1 cellular context compared by ENCODE assay signal in genomic region chr22:39528681-39529486, GRCh38.
TF ChIP-seq lines count a peak whose summit lies in the region.

No MANE protein-coding gene starts in this region.

TF ChIP-seq in HepG2, 621 proteins besides CTCF, POLR2A, EP300 and RAD21 (continued from another document and continues in another):
- TF ChIP-seq AHDC1 (CRISPR knock-in tag; IDR thresholded peaks at IDR 0.05; ENCODE audit: borderline replicate concordance) (no peak; the same call in 1 of the 2 replicates), RARG (CRISPR knock-in tag; IDR thresholded peaks at IDR 0.05; ENCODE audit: low read depth) (no peak), SOX5 (CRISPR knock-in tag; IDR thresholded peaks at IDR 0.05; ENCODE audit: borderline replicate concordance) (no peak; the same call in 1 of the 2 replicates), PRDM15 (CRISPR knock-in tag; IDR thresholded peaks at IDR 0.05) (peak; percentile 100), SP5 (CRISPR knock-in tag; IDR thresholded peaks at IDR 0.05; ENCODE audit: borderline replicate concordance, low read depth) (no peak), HMGXB4 (CRISPR knock-in tag; IDR thresholded peaks at IDR 0.05; ENCODE audit: borderline replicate concordance in 1 of 2, low read depth in 1 of 2) (peak; percentile 95 to 96), ETV6 (CRISPR knock-in tag; conservative IDR thresholded peaks at IDR 0.05) (peak; percentile 87), CEBPG (CRISPR knock-in tag; IDR thresholded peaks at IDR 0.05) (peak; percentile 52), DZIP1 (CRISPR knock-in tag; IDR thresholded peaks at IDR 0.05) (no peak), ZNF816 (CRISPR knock-in tag; IDR thresholded peaks at IDR 0.05; ENCODE audit: borderline replicate concordance) (no peak), TRIM22 (IDR thresholded peaks at IDR 0.05) (no peak), GLMP (CRISPR knock-in tag; IDR thresholded peaks at IDR 0.05; ENCODE audit: borderline replicate concordance) (no peak), ZNF607 (CRISPR knock-in tag; IDR thresholded peaks at IDR 0.05; ENCODE audit: borderline replicate concordance) (peak; percentile 65), KDM1A (CRISPR knock-in tag; IDR thresholded peaks at IDR 0.05) (0 out of 2 replicates have a peak, but pooled peaks have one; percentile 52), RXRB (CRISPR knock-in tag; IDR thresholded peaks at IDR 0.05; ENCODE audit: borderline replicate concordance) (peak; percentile 76), ZNF512 (CRISPR knock-in tag; IDR thresholded peaks at IDR 0.05) (no peak), ARID5B (CRISPR knock-in tag; IDR thresholded peaks at IDR 0.05) (peak; percentile 70), BHLHE40 (IDR thresholded peaks at IDR 0.05; ENCODE audit: low read length) (peak; percentile 59; the same call in 1 of the 2 replicates), RBM39 (IDR thresholded peaks at IDR 0.05; ENCODE audit: low read depth, low read length, poor library complexity, severe bottlenecking) (peak; percentile 99), KLF16 (CRISPR knock-in tag; IDR thresholded peaks at IDR 0.05) (peak in 1 of 2 experiments; percentile 94; a peak in 2 of 4 replicates), ADNP (CRISPR knock-in tag; IDR thresholded peaks at IDR 0.05) (no peak; the same call in 1 of the 2 replicates), ZNF354B (CRISPR knock-in tag; IDR thresholded peaks at IDR 0.05) (no peak), RELA (CRISPR knock-in tag; IDR thresholded peaks at IDR 0.05) (no peak), FOXO4 (CRISPR knock-in tag; conservative IDR thresholded peaks at IDR 0.05) (no peak), SRF (IDR thresholded peaks at IDR 0.05; ENCODE audit: low read depth, low read length) (no peak), ZNF556 (CRISPR knock-in tag; IDR thresholded peaks at IDR 0.05; ENCODE audit: borderline replicate concordance) (peak; percentile 77; the same call in 1 of the 2 replicates)
